ENCODE assay signal across 8 cellular contexts in the genomic region with DNA sequence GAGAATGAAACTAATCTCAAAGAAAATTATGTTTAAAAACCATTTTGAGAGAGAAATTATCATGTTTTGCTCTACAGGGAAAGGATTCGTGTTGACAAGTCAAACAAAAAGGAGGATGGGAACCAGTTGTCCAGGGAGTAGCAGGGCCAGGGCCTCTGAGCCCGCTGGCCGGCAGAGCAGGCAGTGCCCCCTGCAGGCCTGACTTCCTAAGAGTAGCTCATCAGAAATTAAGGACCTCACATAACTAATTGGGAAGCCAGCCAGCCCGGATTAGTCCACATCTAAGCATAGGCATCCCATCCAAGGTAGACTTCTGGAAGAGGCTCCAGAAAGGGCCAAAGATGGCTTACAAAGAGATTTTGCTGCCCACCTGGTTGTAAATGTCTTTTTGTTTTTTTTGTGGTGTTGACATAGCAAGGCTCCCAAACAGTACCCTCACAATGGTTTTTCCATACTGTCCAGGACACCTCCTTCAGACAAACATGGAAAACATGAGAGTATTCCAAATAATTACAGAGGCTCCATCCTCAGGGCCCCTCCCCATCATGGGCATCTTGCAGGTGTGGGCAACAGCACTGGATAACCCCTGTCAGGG.
A peak's percentile ranks its signal among the peaks of the same experiment; 100 is the strongest.
DNase-seq lines count a peak whose midpoint lies in the region; ATAC-seq, FAIRE-seq and TF ChIP-seq lines count a peak whose summit lies in the region.

No MANE protein-coding gene starts in this region.

- no peaks in the 10 kb centered on the region for H3K36me3 Mint-ChIP-seq in stimulated activated effector memory CD8-positive, alpha-beta T cell treated with anti-CD3 and anti-CD28 coated beads, Interleukin-12 subunit alpha, Interleukin-12 subunit beta, amount 100 ng/mL, for 72 hours

- H3K79me2 ChIP-seq in DND-41 (ENCODE audit: insufficient read depth, low read length) (no peaks in the 10 kb centered on the region), keratinocyte (ENCODE audit: control insufficient read depth, insufficient read depth, low read length) (no peaks in the 10 kb centered on the region)

- H3K9me1 ChIP-seq in keratinocyte (ENCODE audit: control insufficient read depth, extremely low read depth, insufficient read depth, low read length): no peaks in the 10 kb centered on the region

- peak; percentile 64 for FAIRE-seq in keratinocyte (lab: Jason Lieb, UNC)

- H3K4me3 ChIP-seq in DND-41 (ENCODE audit: low read depth in 1 of 2, low read length in 2 of 2) (no peak overlapping the region), keratinocyte (ENCODE audit: control insufficient read depth in 2 of 3, extremely low read depth in 1 of 3, insufficient read depth in 2 of 3, low read depth in 1 of 3, low read length in 3 of 3) (no peak overlapping the region)

- no peaks in the 10 kb centered on the region for H3K9me3 ChIP-seq in DND-41 (ENCODE audit: insufficient read depth, low read length, severe bottlenecking)
- H3K9me3 ChIP-seq in keratinocyte (ENCODE audit: control insufficient read depth, low read depth, low read length): no peaks in the 10 kb centered on the region

- no peaks in the 10 kb centered on the region for H3K9me3 Mint-ChIP-seq in stimulated activated effector memory CD8-positive, alpha-beta T cell treated with anti-CD3 and anti-CD28 coated beads, Interleukin-12 subunit alpha, Interleukin-12 subunit beta, amount 100 ng/mL, for 72 hours

- no peaks in the 10 kb centered on the region for H3K27me3 ChIP-seq in DND-41 (ENCODE audit: insufficient read depth, low read length, poor library complexity)
- H3K27me3 ChIP-seq in keratinocyte (ENCODE audit: control insufficient read depth, extremely low read depth, insufficient read depth, low read length): no peaks in the 10 kb centered on the region

- H3K27ac ChIP-seq in DND-41 (ENCODE audit: low read length) (no peak overlapping the region), keratinocyte (ENCODE audit: control insufficient read depth, insufficient read depth, low read length) (no peak overlapping the region)

- dilution Hi-C loops in keratinocyte (cut with MboI; ENCODE audit: extremely low pct_ligation_motif_present, low sequenced_read_pairs): no loop called here

- H3K4me2 ChIP-seq in DND-41 (ENCODE audit: insufficient read depth, low read length) (no peak overlapping the region), keratinocyte (ENCODE audit: control insufficient read depth, extremely low read depth, insufficient read depth, low read depth, low read length) (no peak overlapping the region)

- no peak overlapping the region for H3K4me3 Mint-ChIP-seq in stimulated activated effector memory CD8-positive, alpha-beta T cell treated with anti-CD3 and anti-CD28 coated beads, Interleukin-12 subunit alpha, Interleukin-12 subunit beta, amount 100 ng/mL, for 72 hours

- H4K20me1 ChIP-seq in DND-41 (ENCODE audit: insufficient read depth, low read length) (no peaks in the 10 kb centered on the region), keratinocyte (ENCODE audit: control insufficient read depth, extremely low read depth, insufficient read depth, low read length) (no peaks in the 10 kb centered on the region)

- no peaks in the 10 kb centered on the region for H3K36me3 ChIP-seq in DND-41 (ENCODE audit: insufficient read depth, low read length)
- H3K36me3 ChIP-seq in keratinocyte (ENCODE audit: control insufficient read depth in 2 of 2, extremely low read depth in 1 of 2, insufficient read depth in 2 of 2, low read length in 2 of 2): no peaks in the 10 kb centered on the region

- no peaks in the 10 kb centered on the region for H3K4me1 Mint-ChIP-seq in stimulated activated effector memory CD8-positive, alpha-beta T cell treated with anti-CD3 and anti-CD28 coated beads, Interleukin-12 subunit alpha, Interleukin-12 subunit beta, amount 100 ng/mL, for 72 hours

- H2AFZ ChIP-seq in DND-41 (ENCODE audit: low read depth, low read length) (no peak overlapping the region), keratinocyte (ENCODE audit: control insufficient read depth, low read length) (no peak overlapping the region)

- peak; percentile 10 for DNase-seq in DND-41
- peak; percentile 27 for DNase-seq in HK-2 (ENCODE audit: unreplicated experiment)
- DNase-seq in SKM-1 (lab: John Stamatoyannopoulos, UW; ENCODE audit: unreplicated experiment): peak; percentile 16
- DNase-seq in T47D (ENCODE audit: low read depth in 1 of 2, low spot score in 1 of 2): peak; percentile 7 to 68
- DNase-seq in keratinocyte (ENCODE audit: low read depth, low spot score): no peak
- peak; percentile 5 to 51 for DNase-seq in stimulated activated effector memory CD8-positive, alpha-beta T cell treated with anti-CD3 and anti-CD28 coated beads, Interleukin-12 subunit alpha, Interleukin-12 subunit beta, amount 100 ng/mL, for 72 hours (ENCODE audit: low spot score in 2 of 2)

- in situ Hi-C loops in T47D (cut with HindIII; ENCODE audit: low pct_unique_long_range_greater_than_20kb, low sequenced_read_pairs): no loop called here

- H3K9ac ChIP-seq in DND-41 (ENCODE audit: low read depth, low read length): no peak overlapping the region
- H3K9ac ChIP-seq in keratinocyte (ENCODE audit: control insufficient read depth, extremely low read depth, insufficient read depth, low read length): no peak overlapping the region

- TF ChIP-seq CTCF in DND-41 (IDR thresholded peaks at IDR 0.05; ENCODE audit: borderline replicate concordance, extremely low read depth, low read length, poor library complexity, severe bottlenecking) (peak; percentile 46), keratinocyte (optimal IDR thresholded peaks at IDR 0.05 in 1 of 3, IDR thresholded peaks at IDR 0.05 in 1 of 3, conservative IDR thresholded peaks at IDR 0.05 in 1 of 3; ENCODE audit: extremely low read depth in 1 of 3, insufficient read depth in 2 of 3, low read length in 3 of 3) (peak; percentile 64 to 81 (median 79))

- H3K4me1 ChIP-seq in DND-41 (ENCODE audit: insufficient read depth, low read length) (no peaks in the 10 kb centered on the region), keratinocyte (ENCODE audit: control insufficient read depth, extremely low read depth, insufficient read depth, low read length) (no peaks in the 10 kb centered on the region)

- H3K27ac Mint-ChIP-seq in stimulated activated effector memory CD8-positive, alpha-beta T cell treated with anti-CD3 and anti-CD28 coated beads, Interleukin-12 subunit alpha, Interleukin-12 subunit beta, amount 100 ng/mL, for 72 hours: no peak overlapping the region

- ATAC-seq in DND-41 (ENCODE audit: insufficient read depth, low read depth) (no peak), HG02678 (IDR thresholded peaks at IDR 0.05; ENCODE audit: unreplicated experiment) (no peak), HG02938 (IDR thresholded peaks at IDR 0.05; ENCODE audit: unreplicated experiment) (no peak)
- peak; percentile 60 for ATAC-seq in stimulated activated effector memory CD8-positive, alpha-beta T cell treated with anti-CD3 and anti-CD28 coated beads, Interleukin-12 subunit alpha, Interleukin-12 subunit beta, amount 100 ng/mL, for 72 hours
